Comparison of ENCODE assay signal across 7 cellular contexts in the genomic region with DNA sequence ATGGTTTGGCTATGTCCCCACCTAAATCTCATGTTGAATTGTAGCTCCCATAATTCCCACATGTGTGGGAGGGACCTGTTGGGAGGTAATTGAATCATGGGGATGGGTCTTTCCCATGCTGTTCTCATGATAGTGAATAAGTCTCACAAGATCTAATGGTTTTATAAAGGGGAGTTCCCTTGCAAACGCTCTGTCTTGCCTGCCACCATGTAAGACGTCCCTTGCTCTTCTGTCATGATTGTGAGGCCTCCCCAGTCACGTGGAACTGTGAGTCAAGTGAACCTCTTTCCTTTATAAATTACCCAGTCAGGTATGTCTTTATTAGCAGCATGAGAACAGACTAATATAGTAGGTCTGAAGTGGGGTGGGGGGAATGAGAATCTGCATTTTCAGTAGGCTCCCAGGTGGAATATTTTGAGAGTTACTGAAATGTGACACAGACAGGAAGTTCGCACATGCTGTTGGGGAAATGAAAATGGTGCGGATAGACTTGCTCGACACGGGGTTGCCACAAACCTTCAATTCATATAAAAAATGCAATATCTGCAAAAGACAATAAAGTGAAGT.
DNase-seq lines count a peak whose midpoint lies in the region; ATAC-seq and TF ChIP-seq lines count a peak whose summit lies in the region.
"Not testable (repeated sequence)": the region's sequence is repeated elsewhere in the genome, so short reads cannot be mapped to it uniquely, and the experiment has no call there.

No MANE protein-coding gene starts in this region.

- no CpG with 5 or more reads among the region's 7 CpGs for WGBS in IMR-90 (ENCODE audit: extremely low coverage in 2 of 2, insufficient read length in 1 of 2), 2 experiments

- H3K14ac ChIP-seq in IMR-90 (replicated peaks; ENCODE audit: low read depth, low read length) = not testable (repeated sequence)

- H3K9me3 ChIP-seq in BLaER1 treated with 17β-estradiol and CSF1 and Interleukin-3, amounts not matched to agents 10 nM and 100 nM (replicated peaks in 1 of 11); IMR-90 (ENCODE audit: control insufficient read depth, insufficient read depth, low read length): not testable (repeated sequence)

- CTCF ChIA-PET in IMR-90 (lab: Yijun Ruan, JAX) = interaction anchor here (1.1 kb wide), 1 partner anchor 167 kb away, joined by 5 read pairs; no protein-coding TSS in a partner anchor

- H3K27me3 Mint-ChIP-seq in activated T-helper 17 cell treated with anti-CD3 and anti-CD28 coated beads, Interleukin-2, amount 50 U/mL, for 72 hours; naive B cell; stimulated activated memory B cell treated with anti-CD40 and anti-IgM and Interleukin-4, amounts not matched to agents 10 μg/mL and 1 μg/mL and 100 μg/mL, for 72 hours: not testable (repeated sequence)
- H3K27me3 Mint-ChIP-seq in endothelial cell (ENCODE audit: unreplicated experiment) = peaks cover 28% of the 10 kb centered on the region

- not testable (repeated sequence) for H2AK9ac ChIP-seq in IMR-90 (replicated peaks; ENCODE audit: low read depth, low read length, poor library complexity)

- not testable (repeated sequence) for ATAC-seq in IMR-90 (ENCODE audit: low read depth); stimulated activated memory B cell treated with anti-CD40 and anti-IgM and Interleukin-4, amounts not matched to agents 10 μg/mL and 1 μg/mL and 100 μg/mL, for 72 hours
- peak; percentile 65 for ATAC-seq in activated T-helper 17 cell treated with anti-CD3 and anti-CD28 coated beads, Interleukin-2, amount 50 U/mL, for 72 hours (replicated peaks)
- peak; percentile 42 to 44 for ATAC-seq in naive B cell (ENCODE audit: low read depth in 2 of 2)

- H3K9ac ChIP-seq in BLaER1 treated with 17β-estradiol and CSF1 and Interleukin-3, amounts not matched to agents 10 nM and 100 nM; IMR-90 (ENCODE audit: low read depth, low read length): not testable (repeated sequence)

- H3K4me1 Mint-ChIP-seq in activated T-helper 17 cell treated with anti-CD3 and anti-CD28 coated beads, Interleukin-2, amount 50 U/mL, for 72 hours = peaks cover 28% of the 10 kb centered on the region
- H3K4me1 Mint-ChIP-seq in endothelial cell (ENCODE audit: unreplicated experiment) (peaks cover 85% of the 10 kb centered on the region), naive B cell (peaks cover 70 to 83% (median 80%) of the 10 kb centered on the region in 3 donors)
- H3K4me1 Mint-ChIP-seq in stimulated activated memory B cell treated with anti-CD40 and anti-IgM and Interleukin-4, amounts not matched to agents 10 μg/mL and 1 μg/mL and 100 μg/mL, for 72 hours = peaks cover 84% of the 10 kb centered on the region

- not testable (repeated sequence) for H4K8ac ChIP-seq in IMR-90 (ENCODE audit: low read depth in 2 of 2, low read length in 2 of 2)

- H3K4me2 ChIP-seq in BLaER1 treated with 17β-estradiol and CSF1 and Interleukin-3, amounts not matched to agents 10 nM and 100 nM = peak overlapping the region; percentile 20 to 98 (median 61)
- not testable (repeated sequence) for H3K4me2 ChIP-seq in IMR-90 (ENCODE audit: low read depth, low read length)

- not testable (repeated sequence) for H3K4me3 ChIP-seq in BLaER1 treated with 17β-estradiol and CSF1 and Interleukin-3, amounts not matched to agents 10 nM and 100 nM; IMR-90 (ENCODE audit: insufficient read depth, low read depth, low read length)

- 0 out of 2 replicates have a peak overlapping the region, but pooled peaks have one; percentile 84 for H2AK5ac ChIP-seq in IMR-90 (ENCODE audit: low read depth, low read length)

- dilution Hi-C loops in IMR-90 (cut with HindIII; ENCODE audit: low sequenced_read_pairs, unreplicated experiment) = not testable (repeated sequence)

- not testable (repeated sequence) for H3K27ac Mint-ChIP-seq in activated T-helper 17 cell treated with anti-CD3 and anti-CD28 coated beads, Interleukin-2, amount 50 U/mL, for 72 hours
- H3K27ac Mint-ChIP-seq in endothelial cell (ENCODE audit: unreplicated experiment) = peak overlapping the region; percentile 50
- peak overlapping the region; percentile 80 to 98 (median 94) for H3K27ac Mint-ChIP-seq in naive B cell
- H3K27ac Mint-ChIP-seq in stimulated activated memory B cell treated with anti-CD40 and anti-IgM and Interleukin-4, amounts not matched to agents 10 μg/mL and 1 μg/mL and 100 μg/mL, for 72 hours = peak overlapping the region; percentile 86

- H3K23ac ChIP-seq in IMR-90 (ENCODE audit: low read depth, low read length) = not testable (repeated sequence)

- not testable (repeated sequence) for BruUV-seq in IMR-90 (replicated peaks; lab: Mats Ljungman, UMichigan)

- not testable (repeated sequence) for TF ChIP-seq POLR2A in IMR-90 (IDR thresholded peaks at IDR 0.05; ENCODE audit: low read depth, low read length)

- H4K20me1 ChIP-seq in BLaER1 treated with 17β-estradiol and CSF1 and Interleukin-3, amounts not matched to agents 10 nM and 100 nM = peaks cover 0 to 13% (median 0%) of the 10 kb centered on the region in 11 experiments; a peak in 8 of 22 replicates
- peaks cover 21% of the 10 kb centered on the region; the same call in 1 of the 2 replicates for H4K20me1 ChIP-seq in IMR-90 (ENCODE audit: insufficient read depth, low read length)

- not testable (repeated sequence) for H3K9me3 Mint-ChIP-seq in activated T-helper 17 cell treated with anti-CD3 and anti-CD28 coated beads, Interleukin-2, amount 50 U/mL, for 72 hours; endothelial cell (ENCODE audit: unreplicated experiment); stimulated activated memory B cell treated with anti-CD40 and anti-IgM and Interleukin-4, amounts not matched to agents 10 μg/mL and 1 μg/mL and 100 μg/mL, for 72 hours
- peaks cover 0 to 13% (median 10%) of the 10 kb centered on the region in 7 donors for H3K9me3 Mint-ChIP-seq in naive B cell

- POLR2A ChIA-PET in IMR-90 (lab: Charles Lee; ENCODE audit: unreplicated experiment) = not testable (repeated sequence)

- not testable (repeated sequence) for H3K18ac ChIP-seq in IMR-90 (ENCODE audit: low read depth, low read length)

- not testable (repeated sequence) for TF ChIP-seq CTCF in IMR-90 (conservative IDR thresholded peaks at IDR 0.05; ENCODE audit: low read depth, low read length); endothelial cell (IDR thresholded peaks at IDR 0.05; ENCODE audit: unreplicated experiment)

- peaks cover 62 to 84% of the 10 kb centered on the region in 2 experiments for H3K79me1 ChIP-seq in IMR-90 (ENCODE audit: low read depth in 1 of 2, low read length in 2 of 2)

- not testable (repeated sequence) for H4K5ac ChIP-seq in IMR-90 (ENCODE audit: low read depth, low read length)

- not testable (repeated sequence) for H3K56ac ChIP-seq in IMR-90 (ENCODE audit: extremely low read depth, insufficient read depth, low read length)

- intact Hi-C loops in IMR-90 (cut with micrococcal nuclease) = not testable (repeated sequence)

- H2AFZ ChIP-seq in IMR-90 (replicated peaks; ENCODE audit: low read length, poor library complexity) = not testable (repeated sequence)

- peaks cover 34% of the 10 kb centered on the region for H3K9me1 ChIP-seq in IMR-90 (ENCODE audit: insufficient read depth, low read length)

- not testable (repeated sequence) for H3K27me3 ChIP-seq in BLaER1 treated with 17β-estradiol and CSF1 and Interleukin-3, amounts not matched to agents 10 nM and 100 nM; IMR-90 (ENCODE audit: control insufficient read depth, insufficient read depth, low read length)

- TF ChIP-seq RAD21 in IMR-90 (IDR thresholded peaks at IDR 0.05; ENCODE audit: low read length) = not testable (repeated sequence)

- not testable (repeated sequence) for H2BK20ac ChIP-seq in IMR-90 (ENCODE audit: low read depth, low read length)

- H4K91ac ChIP-seq in IMR-90 (ENCODE audit: insufficient read depth, low read depth, low read length) = peak overlapping the region; percentile 58

- H3K36me3 ChIP-seq in BLaER1 treated with 17β-estradiol and CSF1 and Interleukin-3, amounts not matched to agents 10 nM and 100 nM = not testable (repeated sequence)
- peaks cover 12% of the 10 kb centered on the region; the same call in 1 of the 2 replicates for H3K36me3 ChIP-seq in IMR-90 (ENCODE audit: control insufficient read depth, insufficient read depth, low read length)

- H3K36me3 Mint-ChIP-seq in activated T-helper 17 cell treated with anti-CD3 and anti-CD28 coated beads, Interleukin-2, amount 50 U/mL, for 72 hours (ENCODE audit: low read depth) = not testable (repeated sequence)
- peaks cover 51% of the 10 kb centered on the region for H3K36me3 Mint-ChIP-seq in endothelial cell (ENCODE audit: low read depth, unreplicated experiment)
- peaks cover 0 to 18% of the 10 kb centered on the region in 2 donors for H3K36me3 Mint-ChIP-seq in naive B cell
- peaks cover 14% of the 10 kb centered on the region for H3K36me3 Mint-ChIP-seq in stimulated activated memory B cell treated with anti-CD40 and anti-IgM and Interleukin-4, amounts not matched to agents 10 μg/mL and 1 μg/mL and 100 μg/mL, for 72 hours

- H3K4me1 ChIP-seq in BLaER1 treated with 17β-estradiol and CSF1 and Interleukin-3, amounts not matched to agents 10 nM and 100 nM = peaks cover 49 to 66% (median 57%) of the 10 kb centered on the region in 10 experiments
- H3K4me1 ChIP-seq in IMR-90 (ENCODE audit: control insufficient read depth, insufficient read depth, low read length) = peaks cover 55% of the 10 kb centered on the region

- DNase-seq in IMR-90; endothelial cell (ENCODE audit: low spot score): not testable (repeated sequence)
- peak; percentile 10 for DNase-seq in NOMO-1 treated with DMSO at 0.1 percent for 48 hours (lab: John Stamatoyannopoulos, UW; ENCODE audit: unreplicated experiment)
- DNase-seq in naive B cell = peak; percentile 57

- H3K4ac ChIP-seq in IMR-90 (ENCODE audit: low read depth, low read length) = peak overlapping the region; percentile 69; the same call in 1 of the 2 replicates

- H2BK5ac ChIP-seq in IMR-90 (ENCODE audit: low read depth, low read length, poor library complexity, severe bottlenecking) = not testable (repeated sequence)

- in situ Hi-C loops in IMR-90 (cut with MboI; ENCODE audit: low sequenced_read_pairs) = not testable (repeated sequence)

- not testable (repeated sequence) for H3K4me3 Mint-ChIP-seq in activated T-helper 17 cell treated with anti-CD3 and anti-CD28 coated beads, Interleukin-2, amount 50 U/mL, for 72 hours; stimulated activated memory B cell treated with anti-CD40 and anti-IgM and Interleukin-4, amounts not matched to agents 10 μg/mL and 1 μg/mL and 100 μg/mL, for 72 hours
- peak overlapping the region; percentile 67 for H3K4me3 Mint-ChIP-seq in endothelial cell (ENCODE audit: unreplicated experiment)
- H3K4me3 Mint-ChIP-seq in naive B cell = peak overlapping the region in 7 of 8 donors; percentile 24 to 77 (median 53)

- not testable (repeated sequence) for H2BK120ac ChIP-seq in IMR-90 (ENCODE audit: low read depth, low read length)

- H3K27ac ChIP-seq in BLaER1 treated with 17β-estradiol and CSF1 and Interleukin-3, amounts not matched to agents 10 nM and 100 nM; IMR-90 (ENCODE audit: insufficient read depth, low read length): not testable (repeated sequence)

- H2BK15ac ChIP-seq in IMR-90 (ENCODE audit: low read depth, low read length) = 0 out of 3 replicates have a peak overlapping the region, but pooled peaks have one; percentile 57
